16 cellular contexts compared by ENCODE assay signal in the genomic region with DNA sequence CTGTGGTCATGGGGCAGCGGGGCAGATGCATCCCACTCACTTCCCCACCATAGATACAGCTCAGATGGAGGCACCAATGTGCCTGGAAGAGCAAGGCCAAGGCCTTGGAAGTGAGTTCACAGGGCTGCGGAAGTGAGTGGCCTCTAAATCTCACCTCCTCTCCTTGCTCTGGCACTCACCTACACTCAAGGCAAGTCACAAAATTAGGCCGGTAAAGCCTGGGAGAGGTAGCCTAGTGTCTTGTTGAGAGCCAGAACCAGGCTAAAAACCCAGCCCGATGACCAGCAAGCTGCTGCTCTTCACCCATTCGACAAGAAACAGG. TPM values are rescaled to one million over a fixed set of nuclear protein-coding genes. Genes with fewer than 3 reads are reported as not detected.
DNase-seq lines count a peak whose midpoint lies in the region; ATAC-seq and TF ChIP-seq lines count a peak whose summit lies in the region.
"Had no signal": no experiment of that assay in that cellular context is flagged by ENCODE, and none has a peak within 500 bp of the region (broad histone marks: within the 10 kb centered on the region; RNA-seq: fewer than 3 reads in every experiment).

No MANE protein-coding gene starts in this region.

- TF ChIP-seq CTCF in WERI-Rb-1 (IDR thresholded peaks at IDR 0.05; ENCODE audit: low read depth, low read length): no peak
- no peak for TF ChIP-seq CTCF in prostate gland (IDR thresholded peaks at IDR 0.05)

- intact Hi-C loops in prostate gland (cut with DNase I): no loop called here
- intact Hi-C loops in CD4-positive, alpha-beta memory T cell (cut with micrococcal nuclease): no loop called here

- H3K9me3 Mint-ChIP-seq in CD8-positive, alpha-beta memory T cell: no peaks in the 10 kb centered on the region
- H3K9me3 Mint-ChIP-seq in immature natural killer cell: no peaks in the 10 kb centered on the region
- H3K9me3 Mint-ChIP-seq in stimulated activated naive CD8-positive, alpha-beta T cell treated with anti-CD3 and anti-CD28 coated beads, Interleukin-15, amount 100 ng/mL, for 72 hours: no peaks in the 10 kb centered on the region
- H3K9me3 Mint-ChIP-seq in CD4-positive, alpha-beta memory T cell: no peaks in the 10 kb centered on the region
- H3K9me3 Mint-ChIP-seq: CD4-positive, CD25-positive, alpha-beta regulatory T cell; HFFc6 had no signal

- no peaks in the 10 kb centered on the region for H3K36me3 ChIP-seq in CD8-positive, alpha-beta memory T cell (ENCODE audit: insufficient read depth, low read length)
- H3K36me3 ChIP-seq in WERI-Rb-1 (peaks cover 68% of the 10 kb centered on the region), prostate gland (no peaks in the 10 kb centered on the region)
- no peaks in the 10 kb centered on the region for H3K36me3 ChIP-seq in CD4-positive, alpha-beta memory T cell (ENCODE audit: insufficient read depth, low read length)

- H3K4me1 ChIP-seq in CD8-positive, alpha-beta memory T cell (ENCODE audit: insufficient read depth, low read length): peaks cover 2% of the 10 kb centered on the region
- H3K4me1 ChIP-seq in prostate gland (replicated peaks): peaks cover 16% of the 10 kb centered on the region
- H3K4me1 ChIP-seq in CD4-positive, alpha-beta memory T cell (ENCODE audit: insufficient read depth, low read length): peaks cover 12% of the 10 kb centered on the region

- WGBS in prostate gland: 72% methylated on average over 5 of the region's 5 CpGs

- POLR2A ChIA-PET in CD8-positive, alpha-beta memory T cell (lab: Charles Lee): no interaction called here
- POLR2A ChIA-PET in CD4-positive, alpha-beta memory T cell (lab: Charles Lee; ENCODE audit: partially characterized antibody): no interaction called here

- TF ChIP-seq POLR2A in prostate gland (IDR thresholded peaks at IDR 0.05): no peak

- no peak overlapping the region for H3K4me3 ChIP-seq in CD8-positive, alpha-beta memory T cell (ENCODE audit: low read length)
- H3K4me3 ChIP-seq in WERI-Rb-1 (ENCODE audit: low read depth, low read length) (no peak overlapping the region), prostate gland (no peak overlapping the region)
- no peak overlapping the region for H3K4me3 ChIP-seq in CD4-positive, alpha-beta memory T cell (ENCODE audit: low read length in 2 of 2)

- DNase-seq in CD8-positive, alpha-beta memory T cell: no peak
- DNase-seq in WERI-Rb-1 (no peak), immature natural killer cell (no peak), prostate gland (ENCODE audit: low spot score) (no peak)
- DNase-seq in stimulated activated naive CD4-positive, alpha-beta T cell treated with Interleukin-2 at 50 U/mL for 16 hours (lab: John Stamatoyannopoulos, UW): no peak
- no peak for DNase-seq in stimulated activated naive CD8-positive, alpha-beta T cell treated with anti-CD3 and anti-CD28 coated beads, Interleukin-15, amount 100 ng/mL, for 72 hours
- no peak for DNase-seq in CD4-positive, alpha-beta memory T cell
- DNase-seq: AML-193; CD4-positive, CD25-positive, alpha-beta regulatory T cell; GOT3; HFFc6; KBM-7; NCI-H187; NCI-H748 treated with DMSO at 0.1 percent for 48 hours; Right ventricle myocardium superior had no signal

- ATAC-seq in stimulated activated naive CD8-positive, alpha-beta T cell treated with anti-CD3 and anti-CD28 coated beads, Interleukin-15, amount 100 ng/mL, for 72 hours: no peak

- H3K27ac Mint-ChIP-seq in CD8-positive, alpha-beta memory T cell: peak overlapping the region in 6 of 8 donors; percentile 9 to 60 (median 42)
- peak overlapping the region in 5 of 6 donors; percentile 44 to 87 (median 76) for H3K27ac Mint-ChIP-seq in immature natural killer cell
- no peak overlapping the region for H3K27ac Mint-ChIP-seq in stimulated activated naive CD8-positive, alpha-beta T cell treated with anti-CD3 and anti-CD28 coated beads, Interleukin-15, amount 100 ng/mL, for 72 hours
- peak overlapping the region in 2 of 7 donors; percentile 2 to 6 for H3K27ac Mint-ChIP-seq in CD4-positive, alpha-beta memory T cell
- H3K27ac Mint-ChIP-seq: HFFc6 had no signal

- H3K27me3 Mint-ChIP-seq in CD8-positive, alpha-beta memory T cell: no peaks in the 10 kb centered on the region
- peaks cover 0 to 2% (median 0%) of the 10 kb centered on the region in 3 donors for H3K27me3 Mint-ChIP-seq in immature natural killer cell (ENCODE audit: low read depth in 3 of 3)
- no peaks in the 10 kb centered on the region for H3K27me3 Mint-ChIP-seq in stimulated activated naive CD8-positive, alpha-beta T cell treated with anti-CD3 and anti-CD28 coated beads, Interleukin-15, amount 100 ng/mL, for 72 hours
- H3K27me3 Mint-ChIP-seq in CD4-positive, alpha-beta memory T cell: no peaks in the 10 kb centered on the region
- H3K27me3 Mint-ChIP-seq: CD4-positive, CD25-positive, alpha-beta regulatory T cell had no signal

- CTCF ChIA-PET in CD8-positive, alpha-beta memory T cell (lab: Charles Lee): no interaction called here
- CTCF ChIA-PET in CD4-positive, alpha-beta memory T cell (lab: Charles Lee; ENCODE audit: partially characterized antibody): no interaction called here

- H3K9me3 ChIP-seq in CD8-positive, alpha-beta memory T cell (ENCODE audit: low read length): no peaks in the 10 kb centered on the region
- H3K9me3 ChIP-seq in WERI-Rb-1 (ENCODE audit: severe bottlenecking) (no peaks in the 10 kb centered on the region), prostate gland (no peaks in the 10 kb centered on the region)
- no peaks in the 10 kb centered on the region for H3K9me3 ChIP-seq in CD4-positive, alpha-beta memory T cell (ENCODE audit: control insufficient read depth in 1 of 2, low read length in 2 of 2)

- peaks cover 0 to 16% (median 7%) of the 10 kb centered on the region in 3 donors for H3K36me3 Mint-ChIP-seq in CD8-positive, alpha-beta memory T cell
- no peaks in the 10 kb centered on the region for H3K36me3 Mint-ChIP-seq in immature natural killer cell
- peaks cover 0 to 8% of the 10 kb centered on the region in 2 donors for H3K36me3 Mint-ChIP-seq in CD4-positive, alpha-beta memory T cell

- peaks cover 48 to 64% (median 49%) of the 10 kb centered on the region in 3 donors for H3K4me1 Mint-ChIP-seq in CD8-positive, alpha-beta memory T cell
- H3K4me1 Mint-ChIP-seq in immature natural killer cell: peaks cover 79 to 85% of the 10 kb centered on the region in 2 donors
- peaks cover 71% of the 10 kb centered on the region for H3K4me1 Mint-ChIP-seq in stimulated activated naive CD8-positive, alpha-beta T cell treated with anti-CD3 and anti-CD28 coated beads, Interleukin-15, amount 100 ng/mL, for 72 hours
- peaks cover 26 to 74% (median 48%) of the 10 kb centered on the region in 4 donors for H3K4me1 Mint-ChIP-seq in CD4-positive, alpha-beta memory T cell

- no peak overlapping the region for H3K27ac ChIP-seq in CD8-positive, alpha-beta memory T cell (ENCODE audit: low read depth, low read length)
- H3K27ac ChIP-seq in WERI-Rb-1 (peak overlapping the region; percentile 87), prostate gland (peak overlapping the region; percentile 25 to 33)
- H3K27ac ChIP-seq in CD4-positive, alpha-beta memory T cell (ENCODE audit: low read depth, low read length): no peak overlapping the region
- H3K27ac ChIP-seq: HL-60 had no signal

- no peaks in the 10 kb centered on the region for H3K27me3 ChIP-seq in CD8-positive, alpha-beta memory T cell (ENCODE audit: insufficient read depth, low read length, poor library complexity, severe bottlenecking)
- H3K27me3 ChIP-seq in WERI-Rb-1 (ENCODE audit: insufficient read depth, low read depth, severe bottlenecking) (no peaks in the 10 kb centered on the region), prostate gland (replicated peaks; ENCODE audit: insufficient read depth) (no peaks in the 10 kb centered on the region)
- H3K27me3 ChIP-seq in CD4-positive, alpha-beta memory T cell (ENCODE audit: insufficient read depth, low read length): no peaks in the 10 kb centered on the region

- no peak overlapping the region for H3K4me3 Mint-ChIP-seq in CD8-positive, alpha-beta memory T cell
- no peak overlapping the region for H3K4me3 Mint-ChIP-seq in immature natural killer cell
- H3K4me3 Mint-ChIP-seq in stimulated activated naive CD8-positive, alpha-beta T cell treated with anti-CD3 and anti-CD28 coated beads, Interleukin-15, amount 100 ng/mL, for 72 hours: no peak overlapping the region
- H3K4me3 Mint-ChIP-seq in CD4-positive, alpha-beta memory T cell: no peak overlapping the region
- H3K4me3 Mint-ChIP-seq: CD4-positive, CD25-positive, alpha-beta regulatory T cell; HFFc6 had no signal

RNA-seq across cellular contexts. Expression of a gene that starts 57.5 kb away (rescaled TPM):
- 10 to 100 TPM; 41.6 to 52.7 TPM for total RNA-seq in CD8-positive, alpha-beta memory T cell
- 17.6 TPM for polyA plus RNA-seq in CD8-positive, alpha-beta memory T cell
- polyA plus RNA-seq in immature natural killer cell: 10 to 100 TPM; 19.8 to 30.1 (median 21.1) TPM
- total RNA-seq in prostate gland: 10 to 100 TPM; 45.0 to 94.4 TPM
- total RNA-seq in CD4-positive, alpha-beta memory T cell: 10 to 100 TPM; 67.6 to 87.6 TPM
- polyA plus RNA-seq in CD4-positive, alpha-beta memory T cell: 10 to 100 TPM; 10.9 to 22.7 TPM

Comparison
In these comparisons a context has a peak if more than half of its experiments do, and no peak if none do; other contexts are left out.
1. H3K27ac ChIP-seq: peak in WERI-Rb-1 (single experiment) and prostate gland (2 of 2); none in CD8-positive, alpha-beta memory T cell (single experiment) and CD4-positive, alpha-beta memory T cell (single experiment).
2. H3K27ac Mint-ChIP-seq: peak in CD8-positive, alpha-beta memory T cell (6 of 8) and immature natural killer cell (5 of 6); none in stimulated activated naive CD8-positive, alpha-beta T cell treated with anti-CD3 and anti-CD28 coated beads, Interleukin-15, amount 100 ng/mL, for 72 hours (0 of 2).